9 cellular contexts compared by ENCODE assay signal in genomic region chr14:35046048-35046750, GRCh38. TPM values are rescaled to one million over a fixed set of nuclear protein-coding genes. Genes with fewer than 3 reads are reported as not detected.
A peak's percentile ranks its signal among the peaks of the same experiment; 100 is the strongest.
DNase-seq lines count a peak whose midpoint lies in the region; ATAC-seq, FAIRE-seq and TF ChIP-seq lines count a peak whose summit lies in the region.
"Had no signal": no experiment of that assay in that cellular context is flagged by ENCODE, and none has a peak within 500 bp of the region (broad histone marks: within the 10 kb centered on the region; RNA-seq: fewer than 3 reads in every experiment).

A gene with protein sequence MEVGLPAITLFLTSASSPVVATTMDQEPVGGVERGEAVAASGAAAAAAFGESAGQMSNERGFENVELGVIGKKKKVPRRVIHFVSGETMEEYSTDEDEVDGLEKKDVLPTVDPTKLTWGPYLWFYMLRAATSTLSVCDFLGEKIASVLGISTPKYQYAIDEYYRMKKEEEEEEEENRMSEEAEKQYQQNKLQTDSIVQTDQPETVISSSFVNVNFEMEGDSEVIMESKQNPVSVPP (plus strand): TSS chr14:35046272. CDS start chr14:35046464, 192 bp downstream.

- H3K79me2 ChIP-seq in keratinocyte (ENCODE audit: control insufficient read depth, insufficient read depth, low read length), result peaks cover 31% of the 10 kb centered on the region

- no peak for TF ChIP-seq CTCF in keratinocyte (optimal IDR thresholded peaks at IDR 0.05 in 1 of 3, IDR thresholded peaks at IDR 0.05 in 1 of 3, conservative IDR thresholded peaks at IDR 0.05 in 1 of 3; ENCODE audit: extremely low read depth in 1 of 3, insufficient read depth in 2 of 3, low read length in 3 of 3)

- H3K27ac ChIP-seq in keratinocyte (ENCODE audit: control insufficient read depth, insufficient read depth, low read length), result peak within 1 kb of the TSS; percentile 99

- dilution Hi-C loops in keratinocyte (cut with MboI; ENCODE audit: extremely low pct_ligation_motif_present, low sequenced_read_pairs), result no loop called here

- H4K20me1 ChIP-seq in keratinocyte (ENCODE audit: control insufficient read depth, extremely low read depth, insufficient read depth, low read length), result no peaks in the 10 kb centered on the region

- FAIRE-seq in keratinocyte (lab: Jason Lieb, UNC), result peak; percentile 58
- FAIRE-seq: endometrium had no signal

- peak within 1 kb of the TSS; percentile 98 for H3K4me2 ChIP-seq in keratinocyte (ENCODE audit: control insufficient read depth, extremely low read depth, insufficient read depth, low read depth, low read length)

- peak within 1 kb of the TSS; percentile 74 to 97 (median 95) for H3K4me3 ChIP-seq in keratinocyte (ENCODE audit: control insufficient read depth in 2 of 3, extremely low read depth in 1 of 3, insufficient read depth in 2 of 3, low read depth in 1 of 3, low read length in 3 of 3)

- no peaks in the 10 kb centered on the region for H3K27me3 ChIP-seq in keratinocyte (ENCODE audit: control insufficient read depth, extremely low read depth, insufficient read depth, low read length)

- peak within 1 kb of the TSS; percentile 95 for H3K9ac ChIP-seq in keratinocyte (ENCODE audit: control insufficient read depth, extremely low read depth, insufficient read depth, low read length)

- no peaks in the 10 kb centered on the region for H3K9me3 ChIP-seq in keratinocyte (ENCODE audit: control insufficient read depth, low read depth, low read length)

- peak within 1 kb of the TSS; percentile 97 for H2AFZ ChIP-seq in keratinocyte (ENCODE audit: control insufficient read depth, low read length)

- DNase-seq in Ammon's horn (ENCODE audit: low spot score) (peak; percentile 97), GM19238 (ENCODE audit: insufficient read length, low spot score) (peak; percentile 95), NCI-H510A (lab: John Stamatoyannopoulos, UW) (peak; percentile 98), cerebellar nuclear complex (lab: John Stamatoyannopoulos, UW) (peak; percentile 89 to 91), keratinocyte (ENCODE audit: low read depth, low spot score) (peak; percentile 60)
- DNase-seq in activated CD4-positive, alpha-beta T cell treated with anti-CD3 and anti-CD28 coated beads for 1 hour, result peak; percentile 96
- DNase-seq in stimulated activated CD4-positive, alpha-beta T cell treated with anti-CD3 and anti-CD28 coated beads, Interleukin-12 subunit alpha, Interleukin-12 subunit beta, amount 100 ng/mL, for 48 hours (ENCODE audit: low read depth in 2 of 3, low spot score in 1 of 3), result peak; percentile 96 to 98 (median 98)

- no peaks in the 10 kb centered on the region for H3K9me1 ChIP-seq in keratinocyte (ENCODE audit: control insufficient read depth, extremely low read depth, insufficient read depth, low read length)

- peaks cover 13% of the 10 kb centered on the region for H3K4me1 ChIP-seq in keratinocyte (ENCODE audit: control insufficient read depth, extremely low read depth, insufficient read depth, low read length)

- ATAC-seq in HG03439 (IDR thresholded peaks at IDR 0.05; ENCODE audit: unreplicated experiment), result peak; percentile 94

- peaks cover 0 to 3% of the 10 kb centered on the region in 2 experiments for H3K36me3 ChIP-seq in keratinocyte (ENCODE audit: control insufficient read depth in 2 of 2, extremely low read depth in 1 of 2, insufficient read depth in 2 of 2, low read length in 2 of 2)

RNA-seq across cellular contexts. Expression of the gene that starts here (rescaled TPM):
- 39.7 to 53.1 TPM (median 41.6 TPM) in 3 replicates for polyA plus RNA-seq in keratinocyte
- polyA plus RNA-seq in keratinocyte (2011; ENCODE audit: low read depth), result 228 TPM
- 49.5 and 62.5 TPM in 2 replicates for polyA plus RNA-seq in keratinocyte (2011; cell fraction: cytosol; rRNA removed)
- polyA plus RNA-seq in keratinocyte (2011; cell fraction: nucleus; rRNA removed), result 38.0 and 41.6 TPM in 2 replicates
- polyA plus RNA-seq in keratinocyte (2012; ENCODE audit: low replicate concordance), result 59.3 and 66.2 TPM in 2 replicates
- polyA minus RNA-seq in keratinocyte, result 7.5 to 10.9 TPM (median 7.8 TPM) in 3 replicates
- polyA minus RNA-seq in keratinocyte (2011; cell fraction: cytosol; rRNA and poly(A)+ RNA removed), result 35.3 TPM
- 11.6 and 23.7 TPM in 2 replicates for polyA minus RNA-seq in keratinocyte (2011; cell fraction: nucleus; rRNA and poly(A)+ RNA removed)

Comparison
In these comparisons a context has a peak if more than half of its experiments do, and no peak if none do; other contexts are left out.
1. Peak in every context shown above with its lines: DNase-seq, ATAC-seq, H3K4me3 ChIP-seq and H3K27ac ChIP-seq.